ENCODE assay signal across 1 cellular context in the genomic region with DNA sequence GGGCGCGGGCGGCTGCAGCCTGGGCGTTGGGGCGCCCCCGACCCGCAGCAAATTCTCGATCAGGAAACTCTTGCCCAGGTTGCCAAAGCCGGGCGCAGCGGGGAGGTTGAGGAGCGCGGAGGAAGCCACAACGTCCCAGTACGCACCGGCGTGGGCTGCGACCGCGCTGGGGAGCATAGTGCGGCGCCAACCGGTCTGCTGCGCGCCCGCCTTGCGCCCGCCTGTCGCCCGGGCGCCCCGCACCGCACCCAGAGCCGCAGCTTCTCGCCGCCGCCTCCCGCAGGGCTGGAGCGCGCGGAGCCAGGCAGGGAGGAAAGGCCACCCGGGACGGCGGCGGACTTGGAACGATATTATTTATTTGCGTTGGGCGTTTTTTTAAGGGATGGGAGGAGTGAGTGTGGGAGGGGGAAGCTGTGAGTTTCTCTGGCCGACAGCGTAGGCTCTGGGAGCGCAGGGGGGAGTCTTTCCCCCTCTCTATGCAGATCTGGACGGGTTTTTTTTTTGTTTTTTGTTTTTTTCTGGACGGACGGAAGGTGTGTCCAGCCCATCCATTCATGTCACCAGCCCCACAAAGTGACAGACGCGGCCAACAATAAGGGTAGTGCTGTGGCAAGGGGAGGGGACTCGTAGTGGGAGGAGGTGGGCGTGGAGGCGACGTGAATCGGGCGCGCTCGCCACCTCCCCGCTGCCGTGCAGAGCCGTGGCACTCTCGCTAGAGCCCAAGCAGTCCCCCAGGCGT.
TF ChIP-seq lines count a peak whose summit lies in the region.

A gene (minus strand): TSS at position 349 of the 739 bp plus-strand sequence. CDS start 172 bp downstream, at position 177.

TF ChIP-seq in HepG2, 621 proteins besides CTCF, POLR2A, EP300 and RAD21:
- TF ChIP-seq, protein P1, sequence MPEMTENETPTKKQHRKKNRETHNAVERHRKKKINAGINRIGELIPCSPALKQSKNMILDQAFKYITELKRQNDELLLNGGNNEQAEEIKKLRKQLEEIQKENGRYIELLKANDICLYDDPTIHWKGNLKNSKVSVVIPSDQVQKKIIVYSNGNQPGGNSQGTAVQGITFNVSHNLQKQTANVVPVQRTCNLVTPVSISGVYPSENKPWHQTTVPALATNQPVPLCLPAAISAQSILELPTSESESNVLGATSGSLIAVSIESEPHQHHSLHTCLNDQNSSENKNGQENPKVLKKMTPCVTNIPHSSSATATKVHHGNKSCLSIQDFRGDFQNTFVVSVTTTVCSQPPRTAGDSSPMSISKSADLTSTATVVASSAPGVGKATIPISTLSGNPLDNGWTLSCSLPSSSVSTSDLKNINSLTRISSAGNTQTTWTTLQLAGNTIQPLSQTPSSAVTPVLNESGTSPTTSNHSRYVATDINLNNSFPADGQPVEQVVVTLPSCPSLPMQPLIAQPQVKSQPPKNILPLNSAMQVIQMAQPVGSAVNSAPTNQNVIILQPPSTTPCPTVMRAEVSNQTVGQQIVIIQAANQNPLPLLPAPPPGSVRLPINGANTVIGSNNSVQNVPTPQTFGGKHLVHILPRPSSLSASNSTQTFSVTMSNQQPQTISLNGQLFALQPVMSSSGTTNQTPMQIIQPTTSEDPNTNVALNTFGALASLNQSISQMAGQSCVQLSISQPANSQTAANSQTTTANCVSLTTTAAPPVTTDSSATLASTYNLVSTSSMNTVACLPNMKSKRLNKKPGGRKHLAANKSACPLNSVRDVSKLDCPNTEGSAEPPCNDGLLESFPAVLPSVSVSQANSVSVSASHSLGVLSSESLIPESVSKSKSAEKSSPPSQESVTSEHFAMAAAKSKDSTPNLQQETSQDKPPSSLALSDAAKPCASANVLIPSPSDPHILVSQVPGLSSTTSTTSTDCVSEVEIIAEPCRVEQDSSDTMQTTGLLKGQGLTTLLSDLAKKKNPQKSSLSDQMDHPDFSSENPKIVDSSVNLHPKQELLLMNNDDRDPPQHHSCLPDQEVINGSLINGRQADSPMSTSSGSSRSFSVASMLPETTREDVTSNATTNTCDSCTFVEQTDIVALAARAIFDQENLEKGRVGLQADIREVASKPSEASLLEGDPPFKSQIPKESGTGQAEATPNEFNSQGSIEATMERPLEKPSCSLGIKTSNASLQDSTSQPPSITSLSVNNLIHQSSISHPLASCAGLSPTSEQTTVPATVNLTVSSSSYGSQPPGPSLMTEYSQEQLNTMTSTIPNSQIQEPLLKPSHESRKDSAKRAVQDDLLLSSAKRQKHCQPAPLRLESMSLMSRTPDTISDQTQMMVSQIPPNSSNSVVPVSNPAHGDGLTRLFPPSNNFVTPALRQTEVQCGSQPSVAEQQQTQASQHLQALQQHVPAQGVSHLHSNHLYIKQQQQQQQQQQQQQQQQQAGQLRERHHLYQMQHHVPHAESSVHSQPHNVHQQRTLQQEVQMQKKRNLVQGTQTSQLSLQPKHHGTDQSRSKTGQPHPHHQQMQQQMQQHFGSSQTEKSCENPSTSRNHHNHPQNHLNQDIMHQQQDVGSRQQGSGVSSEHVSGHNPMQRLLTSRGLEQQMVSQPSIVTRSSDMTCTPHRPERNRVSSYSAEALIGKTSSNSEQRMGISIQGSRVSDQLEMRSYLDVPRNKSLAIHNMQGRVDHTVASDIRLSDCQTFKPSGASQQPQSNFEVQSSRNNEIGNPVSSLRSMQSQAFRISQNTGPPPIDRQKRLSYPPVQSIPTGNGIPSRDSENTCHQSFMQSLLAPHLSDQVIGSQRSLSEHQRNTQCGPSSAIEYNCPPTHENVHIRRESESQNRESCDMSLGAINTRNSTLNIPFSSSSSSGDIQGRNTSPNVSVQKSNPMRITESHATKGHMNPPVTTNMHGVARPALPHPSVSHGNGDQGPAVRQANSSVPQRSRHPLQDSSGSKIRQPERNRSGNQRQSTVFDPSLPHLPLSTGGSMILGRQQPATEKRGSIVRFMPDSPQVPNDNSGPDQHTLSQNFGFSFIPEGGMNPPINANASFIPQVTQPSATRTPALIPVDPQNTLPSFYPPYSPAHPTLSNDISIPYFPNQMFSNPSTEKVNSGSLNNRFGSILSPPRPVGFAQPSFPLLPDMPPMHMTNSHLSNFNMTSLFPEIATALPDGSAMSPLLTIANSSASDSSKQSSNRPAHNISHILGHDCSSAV (CRISPR knock-in tag; IDR thresholded peaks at IDR 0.05; ENCODE audit: borderline replicate concordance) = no peak
- TF ChIP-seq, protein P2, sequence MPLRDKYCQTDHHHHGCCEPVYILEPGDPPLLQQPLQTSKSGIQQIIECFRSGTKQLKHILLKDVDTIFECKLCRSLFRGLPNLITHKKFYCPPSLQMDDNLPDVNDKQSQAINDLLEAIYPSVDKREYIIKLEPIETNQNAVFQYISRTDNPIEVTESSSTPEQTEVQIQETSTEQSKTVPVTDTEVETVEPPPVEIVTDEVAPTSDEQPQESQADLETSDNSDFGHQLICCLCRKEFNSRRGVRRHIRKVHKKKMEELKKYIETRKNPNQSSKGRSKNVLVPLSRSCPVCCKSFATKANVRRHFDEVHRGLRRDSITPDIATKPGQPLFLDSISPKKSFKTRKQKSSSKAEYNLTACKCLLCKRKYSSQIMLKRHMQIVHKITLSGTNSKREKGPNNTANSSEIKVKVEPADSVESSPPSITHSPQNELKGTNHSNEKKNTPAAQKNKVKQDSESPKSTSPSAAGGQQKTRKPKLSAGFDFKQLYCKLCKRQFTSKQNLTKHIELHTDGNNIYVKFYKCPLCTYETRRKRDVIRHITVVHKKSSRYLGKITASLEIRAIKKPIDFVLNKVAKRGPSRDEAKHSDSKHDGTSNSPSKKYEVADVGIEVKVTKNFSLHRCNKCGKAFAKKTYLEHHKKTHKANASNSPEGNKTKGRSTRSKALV (CRISPR knock-in tag; IDR thresholded peaks at IDR 0.05) = peak; percentile 52; the same call in 1 of the 2 replicates
